In genomic region chr6:13253272-13253671, GRCh38 we compare ENCODE assay signal across 10 cellular contexts.
"Had no signal": no experiment of that assay in that cellular context is flagged by ENCODE, and none has a peak within 500 bp of the region (broad histone marks: within the 10 kb centered on the region; RNA-seq: fewer than 3 reads in every experiment).

No MANE protein-coding gene starts in this region.

- H3K4me3 ChIP-seq: left ventricle myocardium inferior, ovary, thyroid gland had no signal

- H3K27ac ChIP-seq: brain microvascular endothelial cell, left ventricle myocardium inferior, ovary, thyroid gland had no signal

- H3K4me1 ChIP-seq: thyroid gland had no signal

- ATAC-seq: activated CD4-positive, CD25-positive, alpha-beta regulatory T cell treated with anti-CD3 and anti-CD28 coated beads, Interleukin-2, amount 50 U/mL, for 24 hours had no signal

- H3K27me3 ChIP-seq: brain microvascular endothelial cell, ovary, thyroid gland had no signal

- H3K36me3 ChIP-seq: brain microvascular endothelial cell, left ventricle myocardium inferior, ovary, thyroid gland had no signal

- DNase-seq: activated naive CD8-positive, alpha-beta T cell treated with anti-CD3 and anti-CD28 coated beads for 36 hours; activated T-cell treated with anti-CD3 and anti-CD28 coated beads, Interleukin-2, amount 50 U/mL, for 1 hour; brain microvascular endothelial cell; erythroblast; left ventricle myocardium inferior; mesenchymal stem cell; ovary; stimulated activated CD4-positive, alpha-beta T cell treated with anti-CD3 and anti-CD28 coated beads, Interleukin-4, amount 100 ng/mL, for 24 hours; thyroid gland had no signal

- H3K9me3 ChIP-seq: ovary, thyroid gland had no signal
